8 cellular contexts compared by ENCODE assay signal in the genomic region with DNA sequence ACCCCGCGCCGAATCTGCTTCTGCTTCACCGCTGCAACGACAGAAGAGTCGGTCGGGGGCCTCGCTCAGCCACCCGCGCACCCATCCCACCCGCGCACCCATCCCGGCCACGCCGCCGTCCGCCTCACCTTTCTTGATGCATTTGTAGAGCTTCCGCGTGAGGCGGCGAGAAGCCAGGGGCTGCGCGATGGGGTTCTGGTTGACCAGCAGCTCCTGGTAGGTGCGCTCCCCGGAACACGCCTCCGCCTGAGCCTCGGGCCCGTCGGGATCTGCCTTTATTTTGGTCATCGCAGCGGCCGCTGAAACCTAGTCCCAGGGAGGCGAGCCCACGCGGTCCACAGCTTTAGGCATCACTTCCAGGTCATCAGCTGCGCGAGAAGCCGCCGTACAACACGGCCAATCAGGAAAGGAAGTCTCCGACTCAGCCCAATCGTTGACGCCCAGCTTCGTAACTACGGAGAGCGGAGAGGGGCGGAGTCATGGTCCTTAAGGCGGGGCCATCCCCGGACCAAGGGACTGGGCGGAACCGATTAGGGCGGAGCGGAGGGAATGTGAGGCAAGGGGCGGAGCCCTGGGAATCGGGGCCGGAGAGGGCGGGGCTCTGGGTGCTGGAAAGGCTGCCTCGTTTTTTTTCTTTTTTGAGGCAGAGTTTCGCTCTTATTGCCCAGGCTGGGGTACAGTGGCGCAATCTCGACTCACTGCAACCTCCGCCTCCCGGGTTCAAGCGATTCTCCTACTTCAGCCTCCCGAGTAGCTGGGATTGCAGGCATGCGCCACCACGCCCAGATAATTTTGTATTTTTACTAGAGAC. TPM values are rescaled to one million over a fixed set of nuclear protein-coding genes. Genes with fewer than 3 reads are reported as not detected.
DNase-seq lines count a peak whose midpoint lies in the region; ATAC-seq lines count a peak whose summit lies in the region.

A gene (minus strand): TSS at position 356 of the 811 bp plus-strand sequence. CDS start 68 bp downstream, at position 288.

- ATAC-seq in GM19351 (IDR thresholded peaks at IDR 0.05; ENCODE audit: unreplicated experiment) (peak; percentile 99), HG03521 (IDR thresholded peaks at IDR 0.05; ENCODE audit: unreplicated experiment) (peak; percentile 98), left lobe of liver (peak; percentile 97)

- no peaks in the 10 kb centered on the region for H3K9me3 ChIP-seq in BLaER1 treated with 17β-estradiol and CSF1 and Interleukin-3, amounts not matched to agents 10 nM and 100 nM (replicated peaks in 1 of 11)

- H3K36me3 ChIP-seq in BLaER1 treated with 17β-estradiol and CSF1 and Interleukin-3, amounts not matched to agents 10 nM and 100 nM: peaks cover 25 to 43% (median 40%) of the 10 kb centered on the region in 11 experiments

- peak within 1 kb of the TSS; percentile 92 for H3K4me3 Mint-ChIP-seq in dendritic cell treated with granulocyte-macrophage colony-stimulating factor and Interleukin-4, amounts not matched to agents 40 ng/mL and 50 ng/mL, for 4 days

- H3K4me2 ChIP-seq in BLaER1 treated with 17β-estradiol and CSF1 and Interleukin-3, amounts not matched to agents 10 nM and 100 nM: peak within 1 kb of the TSS; percentile 78 to 99 (median 95)

- H3K27ac Mint-ChIP-seq in dendritic cell treated with granulocyte-macrophage colony-stimulating factor and Interleukin-4, amounts not matched to agents 40 ng/mL and 50 ng/mL, for 4 days: peak within 1 kb of the TSS; percentile 90

- peaks cover 26% of the 10 kb centered on the region for H3K4me1 Mint-ChIP-seq in dendritic cell treated with granulocyte-macrophage colony-stimulating factor and Interleukin-4, amounts not matched to agents 40 ng/mL and 50 ng/mL, for 4 days (ENCODE audit: low read depth)

- no peaks in the 10 kb centered on the region for H3K27me3 Mint-ChIP-seq in dendritic cell treated with granulocyte-macrophage colony-stimulating factor and Interleukin-4, amounts not matched to agents 40 ng/mL and 50 ng/mL, for 4 days

- DNase-seq in NCI-H748 (lab: John Stamatoyannopoulos, UW; ENCODE audit: unreplicated experiment) (peak; percentile 98), left lobe of liver (ENCODE audit: low spot score) (peak; percentile 99)
- DNase-seq in activated CD4-positive, alpha-beta T cell treated with anti-CD3 and anti-CD28 coated beads, Interleukin-2, amount 50 U/mL, for 1 hour: peak; percentile 97
- DNase-seq in stimulated activated CD4-positive, alpha-beta T cell treated with anti-CD3 and anti-CD28 coated beads, Interleukin-2, amount 100 ng/mL, for 4 hours (ENCODE audit: low read depth): peak; percentile 96

- intact Hi-C loops in dendritic cell treated with granulocyte-macrophage colony-stimulating factor and Interleukin-4, amounts not matched to agents 40 ng/mL and 50 ng/mL, for 4 days (cut with micrococcal nuclease): loop anchor here (1.0 to 2.0 kb wide), 2 partner anchors 23 to 51 kb away; a partner anchor contains a TSS

- no peaks in the 10 kb centered on the region for H3K9me3 Mint-ChIP-seq in dendritic cell treated with granulocyte-macrophage colony-stimulating factor and Interleukin-4, amounts not matched to agents 40 ng/mL and 50 ng/mL, for 4 days

- H3K36me3 Mint-ChIP-seq in dendritic cell treated with granulocyte-macrophage colony-stimulating factor and Interleukin-4, amounts not matched to agents 40 ng/mL and 50 ng/mL, for 4 days (ENCODE audit: low read depth): peaks cover 38% of the 10 kb centered on the region

- peaks cover 0 to 43% (median 30%) of the 10 kb centered on the region in 11 experiments; a peak in 17 of 22 replicates for H4K20me1 ChIP-seq in BLaER1 treated with 17β-estradiol and CSF1 and Interleukin-3, amounts not matched to agents 10 nM and 100 nM

- H3K4me3 ChIP-seq in BLaER1 treated with 17β-estradiol and CSF1 and Interleukin-3, amounts not matched to agents 10 nM and 100 nM: peak within 1 kb of the TSS; percentile 76 to 98 (median 88)

- peak within 1 kb of the TSS; percentile 43 to 87 (median 80); a peak in 21 of 22 replicates for H3K27ac ChIP-seq in BLaER1 treated with 17β-estradiol and CSF1 and Interleukin-3, amounts not matched to agents 10 nM and 100 nM

- peak within 1 kb of the TSS; percentile 82 to 93 (median 86) for H3K9ac ChIP-seq in BLaER1 treated with 17β-estradiol and CSF1 and Interleukin-3, amounts not matched to agents 10 nM and 100 nM

- no peaks in the 10 kb centered on the region for H3K27me3 ChIP-seq in BLaER1 treated with 17β-estradiol and CSF1 and Interleukin-3, amounts not matched to agents 10 nM and 100 nM

- peaks cover 31 to 53% (median 48%) of the 10 kb centered on the region in 10 experiments for H3K4me1 ChIP-seq in BLaER1 treated with 17β-estradiol and CSF1 and Interleukin-3, amounts not matched to agents 10 nM and 100 nM

RNA-seq across cellular contexts. Expression of the gene that starts here (rescaled TPM):
- 45.6 TPM for total RNA-seq in left lobe of liver

Comparison
In these comparisons a context has a peak if more than half of its experiments do, and no peak if none do; other contexts are left out.
1. Peak in every context shown above with its lines: DNase-seq, ATAC-seq, H3K4me3 ChIP-seq and H3K27ac ChIP-seq.